Comparison of ENCODE assay signal across 1 cellular context in the genomic region with DNA sequence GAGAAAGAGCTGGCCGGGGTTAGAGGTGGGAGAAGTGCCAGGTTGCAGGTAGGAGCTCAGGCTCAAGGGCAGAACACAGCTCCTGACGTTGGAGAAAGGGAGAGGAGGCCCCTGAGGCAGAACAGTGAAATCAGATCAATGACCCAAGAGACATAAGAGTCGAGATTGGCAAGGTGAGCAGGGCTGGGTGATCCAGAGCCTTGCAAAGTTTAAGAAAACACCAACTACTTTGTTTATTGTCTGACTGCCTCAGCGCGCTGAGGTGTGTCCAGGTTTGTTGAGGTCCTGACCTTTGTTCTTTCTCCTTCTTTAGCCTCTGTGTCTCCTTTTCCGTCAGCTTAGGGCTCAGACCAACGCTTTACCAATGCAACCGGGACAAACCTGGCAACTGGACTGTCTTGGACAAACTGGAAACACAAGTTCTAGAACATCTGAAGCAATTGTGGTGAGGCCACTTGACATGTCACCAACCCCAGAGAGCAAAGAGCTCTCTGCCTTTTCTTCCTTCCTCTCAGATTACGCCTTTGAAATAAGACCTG.
TF ChIP-seq lines count a peak whose summit lies in the region.

No MANE protein-coding gene starts in this region.

TF ChIP-seq in GM23338, 12 proteins besides CTCF, POLR2A, EP300 and RAD21:
- TF ChIP-seq ZNF462 (CRISPR knock-in tag; IDR thresholded peaks at IDR 0.05) (no peak), EZH2 (IDR thresholded peaks at IDR 0.05; ENCODE audit: low read depth, unreplicated experiment) (no peak), ETS1 (IDR thresholded peaks at IDR 0.05) (no peak), NANOG (IDR thresholded peaks at IDR 0.05; ENCODE audit: borderline replicate concordance) (no peak), CREB1 (CRISPR knock-in tag; IDR thresholded peaks at IDR 0.05; ENCODE audit: low read depth) (no peak), POLR2AphosphoS5 (IDR thresholded peaks at IDR 0.05; ENCODE audit: low read depth) (no peak), ZNF114 (CRISPR knock-in tag; IDR thresholded peaks at IDR 0.05) (no peak), ZNF331 (CRISPR knock-in tag; IDR thresholded peaks at IDR 0.05; ENCODE audit: low read depth) (no peak), EZH2phosphoT487 (IDR thresholded peaks at IDR 0.05; ENCODE audit: unreplicated experiment) (no peak), JUNB (IDR thresholded peaks at IDR 0.05; ENCODE audit: unreplicated experiment) (no peak), STAT1 (IDR thresholded peaks at IDR 0.05; ENCODE audit: unreplicated experiment) (no peak)
- TF ChIP-seq, protein P1, sequence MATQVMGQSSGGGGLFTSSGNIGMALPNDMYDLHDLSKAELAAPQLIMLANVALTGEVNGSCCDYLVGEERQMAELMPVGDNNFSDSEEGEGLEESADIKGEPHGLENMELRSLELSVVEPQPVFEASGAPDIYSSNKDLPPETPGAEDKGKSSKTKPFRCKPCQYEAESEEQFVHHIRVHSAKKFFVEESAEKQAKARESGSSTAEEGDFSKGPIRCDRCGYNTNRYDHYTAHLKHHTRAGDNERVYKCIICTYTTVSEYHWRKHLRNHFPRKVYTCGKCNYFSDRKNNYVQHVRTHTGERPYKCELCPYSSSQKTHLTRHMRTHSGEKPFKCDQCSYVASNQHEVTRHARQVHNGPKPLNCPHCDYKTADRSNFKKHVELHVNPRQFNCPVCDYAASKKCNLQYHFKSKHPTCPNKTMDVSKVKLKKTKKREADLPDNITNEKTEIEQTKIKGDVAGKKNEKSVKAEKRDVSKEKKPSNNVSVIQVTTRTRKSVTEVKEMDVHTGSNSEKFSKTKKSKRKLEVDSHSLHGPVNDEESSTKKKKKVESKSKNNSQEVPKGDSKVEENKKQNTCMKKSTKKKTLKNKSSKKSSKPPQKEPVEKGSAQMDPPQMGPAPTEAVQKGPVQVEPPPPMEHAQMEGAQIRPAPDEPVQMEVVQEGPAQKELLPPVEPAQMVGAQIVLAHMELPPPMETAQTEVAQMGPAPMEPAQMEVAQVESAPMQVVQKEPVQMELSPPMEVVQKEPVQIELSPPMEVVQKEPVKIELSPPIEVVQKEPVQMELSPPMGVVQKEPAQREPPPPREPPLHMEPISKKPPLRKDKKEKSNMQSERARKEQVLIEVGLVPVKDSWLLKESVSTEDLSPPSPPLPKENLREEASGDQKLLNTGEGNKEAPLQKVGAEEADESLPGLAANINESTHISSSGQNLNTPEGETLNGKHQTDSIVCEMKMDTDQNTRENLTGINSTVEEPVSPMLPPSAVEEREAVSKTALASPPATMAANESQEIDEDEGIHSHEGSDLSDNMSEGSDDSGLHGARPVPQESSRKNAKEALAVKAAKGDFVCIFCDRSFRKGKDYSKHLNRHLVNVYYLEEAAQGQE (IDR thresholded peaks at IDR 0.05; ENCODE audit: unreplicated experiment), result no peak
TF ChIP-seq in GM23338: peak in this region for 0.
